Comparison of ENCODE assay signal across 1 cellular context in the genomic region with DNA sequence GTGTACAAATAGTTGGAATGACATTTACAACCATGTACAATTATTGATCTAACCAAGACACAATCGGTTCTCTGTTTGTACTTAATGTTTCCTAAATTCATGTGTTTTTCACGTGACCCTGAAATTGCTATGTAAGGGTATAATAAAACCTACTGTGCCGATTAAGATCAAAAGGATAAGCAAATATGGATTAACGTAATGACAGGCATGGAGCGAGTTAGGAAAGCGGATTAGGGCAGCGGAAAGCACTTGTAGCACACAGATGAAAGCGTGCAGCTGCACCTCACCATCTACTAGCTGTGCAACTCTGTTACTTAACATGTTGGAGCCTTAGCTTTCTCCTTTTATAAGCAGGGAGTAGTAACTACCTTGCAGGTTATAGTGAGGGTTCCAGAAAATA.
TF ChIP-seq lines count a peak whose summit lies in the region.

No MANE protein-coding gene starts in this region.

TF ChIP-seq in H1, 55 proteins besides CTCF, POLR2A, EP300 and RAD21:
- TF ChIP-seq RBBP5 (IDR thresholded peaks at IDR 0.05; ENCODE audit: borderline replicate concordance, low read depth, low read length) (no peak), TAF1 (IDR thresholded peaks at IDR 0.05; ENCODE audit: low read depth, low read length) (no peak), RFX5 (IDR thresholded peaks at IDR 0.05; ENCODE audit: borderline replicate concordance, low read depth, low read length) (no peak), CTBP2 (IDR thresholded peaks at IDR 0.05; ENCODE audit: borderline replicate concordance, insufficient read depth, insufficient read length, low read length) (no peak), NANOG (IDR thresholded peaks at IDR 0.05; ENCODE audit: insufficient read depth, low read depth, low read length, poor library complexity, severe bottlenecking) (no peak), TBP (IDR thresholded peaks at IDR 0.05; ENCODE audit: low read depth, low read length) (no peak), SUZ12 (IDR thresholded peaks at IDR 0.05; ENCODE audit: low read length) (no peak), NRF1 (IDR thresholded peaks at IDR 0.05; ENCODE audit: low read depth, low read length) (no peak), FOSL1 (IDR thresholded peaks at IDR 0.05; ENCODE audit: insufficient read depth, low read depth, low read length) (no peak), SP2 (IDR thresholded peaks at IDR 0.05; ENCODE audit: low read length) (no peak), HDAC2 (IDR thresholded peaks at IDR 0.05; ENCODE audit: borderline replicate concordance in 1 of 2, low read depth in 2 of 2, low read length in 2 of 2) (no peak), GTF2F1 (IDR thresholded peaks at IDR 0.05; ENCODE audit: borderline replicate concordance, low read depth, low read length) (no peak), SAP30 (IDR thresholded peaks at IDR 0.05; ENCODE audit: insufficient read depth, insufficient replicate concordance, low read length) (no peak)
TF ChIP-seq in H1: peak in this region for 0.
